In genomic region chr20:9710685-9711084, GRCh38 we compare ENCODE assay signal across 29 cellular contexts.
"Had no signal": no experiment of that assay in that cellular context is flagged by ENCODE, and none has a peak within 500 bp of the region (broad histone marks: within the 10 kb centered on the region; RNA-seq: fewer than 3 reads in every experiment).

No MANE protein-coding gene starts in this region.

- H3K27ac ChIP-seq: colonic mucosa, coronary artery, epithelial cell of prostate, esophagus muscularis mucosa, esophagus squamous epithelium, foreskin keratinocyte, gastrocnemius medialis, gastroesophageal sphincter, heart left ventricle, heart right ventricle had no signal

- H3K4me3 ChIP-seq: colonic mucosa, coronary artery, dorsolateral prefrontal cortex, esophagus muscularis mucosa, esophagus squamous epithelium, gastrocnemius medialis, gastroesophageal sphincter, heart left ventricle, heart right ventricle had no signal

- H3K9me3 Mint-ChIP-seq: dendritic cell treated with granulocyte-macrophage colony-stimulating factor and Interleukin-4, amounts not matched to agents 40 ng/mL and 50 ng/mL, for 4 days; endodermal cell had no signal

- H3K9me3 ChIP-seq: colonic mucosa, esophagus muscularis mucosa, esophagus squamous epithelium, gastrocnemius medialis, gastroesophageal sphincter, heart left ventricle had no signal

- H3K27me3 Mint-ChIP-seq: dendritic cell treated with granulocyte-macrophage colony-stimulating factor and Interleukin-4, amounts not matched to agents 40 ng/mL and 50 ng/mL, for 4 days; effector memory CD8-positive, alpha-beta T cell had no signal

- H3K27ac Mint-ChIP-seq: dendritic cell treated with granulocyte-macrophage colony-stimulating factor and Interleukin-4, amounts not matched to agents 40 ng/mL and 50 ng/mL, for 4 days; effector memory CD8-positive, alpha-beta T cell; endodermal cell had no signal

- H3K4me1 Mint-ChIP-seq: endodermal cell had no signal

- ATAC-seq: effector memory CD8-positive, alpha-beta T cell; esophagus mucosa; foreskin keratinocyte; gastrocnemius medialis; gastroesophageal sphincter; heart left ventricle; heart right ventricle had no signal

- H3K4me1 ChIP-seq: colonic mucosa, esophagus muscularis mucosa, esophagus squamous epithelium, foreskin keratinocyte, gastrocnemius medialis, gastroesophageal sphincter, heart left ventricle, heart right ventricle had no signal

- H3K4me3 Mint-ChIP-seq: dendritic cell treated with granulocyte-macrophage colony-stimulating factor and Interleukin-4, amounts not matched to agents 40 ng/mL and 50 ng/mL, for 4 days; effector memory CD8-positive, alpha-beta T cell; endodermal cell had no signal

- H3K36me3 ChIP-seq: colonic mucosa, esophagus muscularis mucosa, esophagus squamous epithelium, gastrocnemius medialis, gastroesophageal sphincter, heart left ventricle, heart right ventricle had no signal

- DNase-seq: colonic mucosa; cortex of kidney; dermis blood vessel endothelial cell; dorsolateral prefrontal cortex; effector CD4-positive, alpha-beta T cell; effector CD8-positive, alpha-beta T cell; effector memory CD4-positive, alpha-beta T cell; effector memory CD8-positive, alpha-beta T cell; endodermal cell; erythroblast; esophagus squamous epithelium; foreskin fibroblast; foreskin keratinocyte; foreskin melanocyte; gastrocnemius medialis; glutamatergic neuron; head of caudate nucleus; heart left ventricle; heart right ventricle had no signal

- FAIRE-seq: colon, endometrium, endothelial cell of umbilical vein, frontal cortex had no signal

- H3K27me3 ChIP-seq: colonic mucosa, esophagus muscularis mucosa, esophagus squamous epithelium, foreskin keratinocyte, gastrocnemius medialis, gastroesophageal sphincter, heart left ventricle had no signal
